In the genomic region with DNA sequence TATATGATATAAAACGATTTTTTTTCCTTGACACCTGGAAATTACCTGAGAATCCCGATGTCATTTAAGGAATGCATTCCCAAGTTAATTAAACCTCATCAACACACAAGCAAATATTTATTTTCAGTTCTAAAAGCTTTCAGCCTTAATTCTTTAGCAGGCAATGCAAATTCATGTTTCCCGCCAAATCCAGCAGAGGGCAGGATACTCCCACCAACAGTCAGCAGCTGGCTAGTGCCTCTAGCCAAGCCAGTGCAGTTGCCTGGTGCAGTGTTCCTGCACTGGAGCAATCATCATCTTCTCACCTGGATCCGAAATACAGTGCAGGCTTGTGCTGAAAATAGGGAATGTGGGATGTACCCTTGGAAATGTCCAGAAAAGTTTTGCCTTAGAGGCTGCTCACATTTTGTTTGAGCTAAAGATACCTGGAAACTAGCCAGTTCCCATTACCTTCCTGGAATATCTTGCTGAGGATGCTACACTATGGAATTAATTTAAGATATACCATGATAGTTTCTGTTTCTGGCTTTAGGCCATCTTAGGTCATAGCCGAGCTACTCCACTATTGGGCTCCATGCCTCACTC, we compare ENCODE assay signal across 8 cellular contexts. TPM values are rescaled to one million over a fixed set of nuclear protein-coding genes. Genes with fewer than 3 reads are reported as not detected.
DNase-seq lines count a peak whose midpoint lies in the region.

No MANE protein-coding gene starts in this region.

- H3K27me3 ChIP-seq in GM23248 (replicated peaks; ENCODE audit: insufficient read depth) (no peaks in the 10 kb centered on the region; the same call in 1 of the 2 replicates), Karpas-422 (ENCODE audit: low read length) (no peaks in the 10 kb centered on the region)

- H3K27ac ChIP-seq in GM23248: no peak overlapping the region
- H3K27ac ChIP-seq in Karpas-422 (ENCODE audit: low read length): no peak overlapping the region

- intact Hi-C loops in posterior vena cava (cut with DNase I): loop anchor here in 1 of 2 donors (10.0 kb wide), 1 partner anchor 513 kb away; no protein-coding TSS in a partner anchor

- WGBS in GM23248 (ENCODE audit: low coverage in 1 of 2, low lambda C conversion rate in 2 of 2, missing lambda C conversion rate in 2 of 2), 2 experiments: 8 to 15% methylated on average over 5 of the region's 5 CpGs

- in situ Hi-C loops in GM23248 (cut with MboI): loop anchor here (10.0 kb wide), 1 partner anchor 503 kb away; no protein-coding TSS in a partner anchor

- no peaks in the 10 kb centered on the region for H3F3A ChIP-seq in GM23248 (ENCODE audit: insufficient read depth)

- no peaks in the 10 kb centered on the region for H3K4me1 ChIP-seq in GM23248 (ENCODE audit: insufficient read depth)
- H3K4me1 ChIP-seq in Karpas-422 (ENCODE audit: low read length): no peaks in the 10 kb centered on the region

- H3K79me2 ChIP-seq in GM23248 (ENCODE audit: insufficient read depth): no peaks in the 10 kb centered on the region
- H3K79me2 ChIP-seq in Karpas-422 (ENCODE audit: low read length): no peaks in the 10 kb centered on the region

- no peaks in the 10 kb centered on the region for H3K9me2 ChIP-seq in GM23248 (ENCODE audit: insufficient read depth)
- no peaks in the 10 kb centered on the region for H3K9me2 ChIP-seq in Karpas-422 (replicated peaks; ENCODE audit: insufficient read depth, low read length)

- H3K4me2 ChIP-seq in GM23248 (ENCODE audit: unreplicated experiment): no peak overlapping the region
- no peak overlapping the region for H3K4me2 ChIP-seq in Karpas-422 (ENCODE audit: low read depth, low read length, poor library complexity, severe bottlenecking)

- no peaks in the 10 kb centered on the region for H4K20me1 ChIP-seq in GM23248 (ENCODE audit: insufficient read depth)
- no peaks in the 10 kb centered on the region for H4K20me1 ChIP-seq in Karpas-422 (ENCODE audit: insufficient read depth, low read depth, low read length)

- H3K36me3 ChIP-seq in GM23248 (ENCODE audit: low read depth) (no peaks in the 10 kb centered on the region), Karpas-422 (ENCODE audit: insufficient read depth, low read length) (no peaks in the 10 kb centered on the region)

- DNase-seq in GM04504 (ENCODE audit: low read depth) (peak; percentile 24), GM23248 (peak; percentile 78), Karpas-422 (peak; percentile 84), SHP77 (lab: John Stamatoyannopoulos, UW) (peak; percentile 42 to 58), germinal center (ENCODE audit: low spot score) (peak; percentile 52), pons (ENCODE audit: low spot score) (peak; percentile 83), posterior vena cava (ENCODE audit: low spot score) (no peak)
- peak; percentile 10 to 59 (median 34) for DNase-seq in activated naive CD4-positive, alpha-beta T cell (lab: John Stamatoyannopoulos, UW)

- H3K9ac ChIP-seq in GM23248 (no peak overlapping the region), Karpas-422 (ENCODE audit: low read length) (no peak overlapping the region)

- H3K9me3 ChIP-seq in GM23248 (ENCODE audit: low read depth) (no peaks in the 10 kb centered on the region), Karpas-422 (ENCODE audit: low read length) (no peaks in the 10 kb centered on the region)

- H2AFZ ChIP-seq in GM23248 (no peak overlapping the region), Karpas-422 (ENCODE audit: low read length) (no peak overlapping the region)

- H3K4me3 ChIP-seq in GM23248 (no peak overlapping the region), Karpas-422 (ENCODE audit: low read length) (no peak overlapping the region)

RNA-seq across cellular contexts. Expression of a gene that starts 48.4 kb away (rescaled TPM):
- total RNA-seq in GM23248 (2014; rRNA removed; shearing (Covaris generic)): not detected in 2 replicates
- polyA plus RNA-seq in GM23248 (2016; fragmentation: Nextera tagmentation; extraction: Ambion mirVana): not detected in 2 replicates
- total RNA-seq in Karpas-422 (2014; rRNA removed; shearing (Covaris generic); ENCODE audit: low replicate concordance): 72.2 and 97.7 TPM in 2 replicates
- 1 to 10 TPM; 6.3 to 6.8 TPM for total RNA-seq in posterior vena cava
